Comparison of ENCODE assay signal across 9 cellular contexts in genomic region chr14:103058209-103059055, GRCh38. TPM values are rescaled to one million over a fixed set of nuclear protein-coding genes. Genes with fewer than 3 reads are reported as not detected.
DNase-seq lines count a peak whose midpoint lies in the region; ATAC-seq and TF ChIP-seq lines count a peak whose summit lies in the region.
"Had no signal": no experiment of that assay in that cellular context is flagged by ENCODE, and none has a peak within 500 bp of the region (broad histone marks: within the 10 kb centered on the region; RNA-seq: fewer than 3 reads in every experiment).

No MANE protein-coding gene starts in this region.

- no peaks in the 10 kb centered on the region for H3K9me3 ChIP-seq in upper lobe of right lung

- H3K36me3 ChIP-seq in upper lobe of right lung: no peaks in the 10 kb centered on the region

- H3K4me3 ChIP-seq in cardiac fibroblast (replicated peaks in 1 of 2; ENCODE audit: low read depth in 2 of 2, low read length in 2 of 2) (peak overlapping the region; percentile 64 to 79), upper lobe of right lung (peak overlapping the region; percentile 86)

- H3K9me3 Mint-ChIP-seq in activated naive CD4-positive, alpha-beta T cell treated with anti-CD3 and anti-CD28 coated beads, Interleukin-2, amount 10 ng/mL, durations not matched to agents 7 days and 5 days: no peaks in the 10 kb centered on the region

- no peak overlapping the region for H3K27ac Mint-ChIP-seq in activated naive CD4-positive, alpha-beta T cell treated with anti-CD3 and anti-CD28 coated beads, Interleukin-2, amount 10 ng/mL, durations not matched to agents 7 days and 5 days

- CTCF ChIA-PET in activated naive CD4-positive, alpha-beta T cell treated with anti-CD3 and anti-CD28 coated beads, Interleukin-2, amount 10 ng/mL, durations not matched to agents 7 days and 5 days (lab: Charles Lee): interaction anchor here (1.3 kb wide), 1 partner anchor 47 kb away, joined by 4 read pairs; no protein-coding TSS in a partner anchor

- H3K4me1 Mint-ChIP-seq in activated naive CD4-positive, alpha-beta T cell treated with anti-CD3 and anti-CD28 coated beads, Interleukin-2, amount 10 ng/mL, durations not matched to agents 7 days and 5 days: peaks cover 11% of the 10 kb centered on the region

- ATAC-seq in upper lobe of right lung (peak; percentile 3), GM18498 (IDR thresholded peaks at IDR 0.05; ENCODE audit: unreplicated experiment) (no peak), HG02884 (IDR thresholded peaks at IDR 0.05; ENCODE audit: unreplicated experiment) (no peak)

- H3K27me3 Mint-ChIP-seq in activated naive CD4-positive, alpha-beta T cell treated with anti-CD3 and anti-CD28 coated beads, Interleukin-2, amount 10 ng/mL, durations not matched to agents 7 days and 5 days: peaks cover 75% of the 10 kb centered on the region

- H3K27me3 ChIP-seq in upper lobe of right lung: no peaks in the 10 kb centered on the region

- no peaks in the 10 kb centered on the region for H3K36me3 Mint-ChIP-seq in activated naive CD4-positive, alpha-beta T cell treated with anti-CD3 and anti-CD28 coated beads, Interleukin-2, amount 10 ng/mL, durations not matched to agents 7 days and 5 days

- H3K4me1 ChIP-seq in upper lobe of right lung: peaks cover 34% of the 10 kb centered on the region

- TF ChIP-seq CTCF in cardiac fibroblast (IDR thresholded peaks at IDR 0.05; ENCODE audit: low read depth, low read length) (no peak), upper lobe of right lung (IDR thresholded peaks at IDR 0.05) (no peak)

- intact Hi-C loops in upper lobe of right lung (cut with DNase I): no loop called here

- peak overlapping the region; percentile 82 for H3K27ac ChIP-seq in upper lobe of right lung

- H3K4me3 Mint-ChIP-seq in activated naive CD4-positive, alpha-beta T cell treated with anti-CD3 and anti-CD28 coated beads, Interleukin-2, amount 10 ng/mL, durations not matched to agents 7 days and 5 days: peak overlapping the region; percentile 50

- DNase-seq in activated naive CD4-positive, alpha-beta T cell treated with anti-CD3 and anti-CD28 coated beads, Interleukin-2, amount 10 ng/mL, durations not matched to agents 7 days and 5 days: no peak
- DNase-seq in activated naive CD4-positive, alpha-beta T cell treated with anti-CD3 and anti-CD28 coated beads, Interleukin-2, amount 50 U/mL, for 16 hours: no peak
- peak in 1 of 2 donors; percentile 20 for DNase-seq in cardiac fibroblast (ENCODE audit: low read depth in 2 of 2)
- DNase-seq in medulla oblongata (ENCODE audit: extremely low spot score): peak; percentile 21
- peak; percentile 65 for DNase-seq in upper lobe of right lung
- no peak for DNase-seq in iPS-NIHi7 (ENCODE audit: extremely low spot score)

RNA-seq across cellular contexts. Expression of gene CDC42BPB, which starts 1.1 kb away (rescaled TPM):
- 102 TPM for total RNA-seq in upper lobe of right lung

RNA-seq across cellular contexts. Expression of gene LBHD2, which starts 25.6 kb away (rescaled TPM):
- not detected for total RNA-seq in upper lobe of right lung
- total RNA-seq: T-helper 2 cell treated with Interferon-gamma antibody and Interleukin-4, amounts not matched to agents 100 ng/mL and 5 ng/mL, for 36 hours had no signal

RNA-seq across cellular contexts. Expression of gene EXOC3L4, which starts 36.1 kb away (rescaled TPM):
- 4.2 TPM for total RNA-seq in upper lobe of right lung
- total RNA-seq: T-helper 2 cell treated with Interferon-gamma antibody and Interleukin-4, amounts not matched to agents 100 ng/mL and 5 ng/mL, for 36 hours had no signal

Comparison
In these comparisons a context has a peak if more than half of its experiments do, and no peak if none do; other contexts are left out.
1. DNase-seq: peak in medulla oblongata (single experiment) and upper lobe of right lung (single experiment); none in activated naive CD4-positive, alpha-beta T cell treated with anti-CD3 and anti-CD28 coated beads, Interleukin-2, amount 10 ng/mL, durations not matched to agents 7 days and 5 days (single experiment), activated naive CD4-positive, alpha-beta T cell treated with anti-CD3 and anti-CD28 coated beads, Interleukin-2, amount 50 U/mL, for 16 hours (single experiment) and iPS-NIHi7 (single experiment).